ENCODE assay signal across 28 cellular contexts in the genomic region with DNA sequence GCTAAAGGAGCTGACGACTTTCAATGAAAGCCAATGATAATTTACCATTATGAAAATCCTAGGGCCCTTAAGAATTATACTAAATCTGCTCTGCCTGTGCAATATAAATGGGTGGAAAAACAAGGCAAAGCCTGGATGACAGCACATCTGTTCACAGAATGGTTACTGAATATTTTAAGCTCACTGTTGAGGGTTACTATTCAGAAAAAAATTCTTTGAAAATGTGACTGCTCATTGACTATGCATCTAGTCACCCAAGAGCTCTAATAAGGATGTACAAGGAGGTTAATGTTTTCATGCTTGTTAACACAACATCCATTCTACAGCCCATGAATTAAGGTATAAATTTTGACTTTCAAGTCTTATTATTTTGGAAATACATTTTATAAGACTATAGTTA. TPM values are rescaled to one million over a fixed set of nuclear protein-coding genes. Genes with fewer than 3 reads are reported as not detected.
A peak's percentile ranks its signal among the peaks of the same experiment; 100 is the strongest.
DNase-seq lines count a peak whose midpoint lies in the region; ATAC-seq, FAIRE-seq and TF ChIP-seq lines count a peak whose summit lies in the region.
"Had no signal": no experiment of that assay in that cellular context is flagged by ENCODE, and none has a peak within 500 bp of the region (broad histone marks: within the 10 kb centered on the region; RNA-seq: fewer than 3 reads in every experiment).

No MANE protein-coding gene starts in this region.

- H3K4me3 Mint-ChIP-seq in astrocyte (ENCODE audit: unreplicated experiment), result no peak overlapping the region
- H3K4me3 Mint-ChIP-seq: CD4-positive, alpha-beta memory T cell; T-helper 17 cell had no signal

- peaks cover 30 to 52% of the 10 kb centered on the region in 2 experiments for H3K4me1 ChIP-seq in HCT116 (ENCODE audit: control insufficient read depth in 1 of 2, insufficient read depth in 2 of 2, low read length in 2 of 2)
- H3K4me1 ChIP-seq in astrocyte (ENCODE audit: insufficient read depth, low read length), result peaks cover 19% of the 10 kb centered on the region

- no peak overlapping the region for H3K27ac Mint-ChIP-seq in astrocyte (ENCODE audit: unreplicated experiment)
- H3K27ac Mint-ChIP-seq: CD4-positive, alpha-beta memory T cell; T-helper 17 cell had no signal

- no peak for TF ChIP-seq POLR2A in HCT116 (IDR thresholded peaks at IDR 0.05; ENCODE audit: borderline replicate concordance, extremely low read depth, insufficient read depth, insufficient read length)

- no peak for ATAC-seq in HCT116
- no peak for ATAC-seq in GM21717 (IDR thresholded peaks at IDR 0.05; ENCODE audit: unreplicated experiment)
- no peak for ATAC-seq in HG02970 (IDR thresholded peaks at IDR 0.05; ENCODE audit: low FRiP score, unreplicated experiment)
- ATAC-seq in GM21723 (IDR thresholded peaks at IDR 0.05; ENCODE audit: unreplicated experiment), result no peak
- ATAC-seq: T-helper 17 cell had no signal

- H3K9me3 ChIP-seq in HCT116 (ENCODE audit: control insufficient read depth in 1 of 2, insufficient read depth in 1 of 2, low read depth in 1 of 2, low read length in 2 of 2) (no peaks in the 10 kb centered on the region), astrocyte (ENCODE audit: insufficient read depth, low read depth, low read length) (no peaks in the 10 kb centered on the region)

- no peak for TF ChIP-seq RAD21 in HCT116 (IDR thresholded peaks at IDR 0.05; ENCODE audit: low read depth)

- H3K36me3 ChIP-seq in HCT116 (ENCODE audit: control insufficient read depth in 1 of 2, insufficient read depth in 2 of 2, low read length in 2 of 2), result no peaks in the 10 kb centered on the region
- H3K36me3 ChIP-seq in astrocyte (ENCODE audit: insufficient read depth, low read length), result no peaks in the 10 kb centered on the region

- H3K9me3 Mint-ChIP-seq in astrocyte (ENCODE audit: unreplicated experiment), result peaks cover 2% of the 10 kb centered on the region

- intact Hi-C loops in HCT116 (cut with micrococcal nuclease), result no loop called here

- no TSS peak for BruUV-seq in HCT116 (replicated peaks; lab: Mats Ljungman, UMichigan)

- peak overlapping the region; percentile 71 for H2AFZ ChIP-seq in HCT116 (ENCODE audit: low read depth, low read length, poor library complexity, severe bottlenecking)
- H2AFZ ChIP-seq in astrocyte (ENCODE audit: low read depth, low read length), result no peak overlapping the region

- H3K4me3 ChIP-seq in HCT116 (replicated peaks in 1 of 2; ENCODE audit: low read depth in 1 of 2, low read length in 2 of 2) (no peak overlapping the region), astrocyte (ENCODE audit: insufficient read depth, low read depth, low read length) (no peak overlapping the region)

- H3K4me1 Mint-ChIP-seq in astrocyte (ENCODE audit: low read depth, unreplicated experiment), result peaks cover 26% of the 10 kb centered on the region
- H3K4me1 Mint-ChIP-seq: CD4-positive, alpha-beta memory T cell; T-helper 17 cell had no signal

- POLR2A ChIA-PET in HCT116 (lab: Charles Lee), result no interaction called here

- H3K27me3 ChIP-seq in HCT116 (ENCODE audit: insufficient read depth, low read length), result no peaks in the 10 kb centered on the region
- no peaks in the 10 kb centered on the region for H3K27me3 ChIP-seq in astrocyte (ENCODE audit: insufficient read depth, low read length)

- no peaks in the 10 kb centered on the region for H3K9me2 ChIP-seq in HCT116 (ENCODE audit: insufficient read depth)

- peak; percentile 29 for FAIRE-seq in astrocyte (lab: Jason Lieb, UNC)

- peak; percentile 26 for DNase-seq in AG08395 (ENCODE audit: low spot score)
- DNase-seq in EH (ENCODE audit: low read depth), result peak; percentile 72
- no peak for DNase-seq in HCT116 (ENCODE audit: low read depth, low spot score)
- DNase-seq in astrocyte (ENCODE audit: low read depth), result peak; percentile 20
- DNase-seq in activated effector memory CD4-positive, alpha-beta T cell treated with Interleukin-2 at 50 U/mL for 16 hours, result no peak
- DNase-seq: 8988T; ACHN; AML-193; C1 segment of cervical spinal cord; CD4-positive, alpha-beta memory T cell; COR-L47; DMS 273 treated with DMSO at 0.1 percent for 48 hours; DMS79 treated with DMSO at 0.1 percent for 48 hours; KG1; MM.1S; NCI-H1694; NCI-H2029 treated with DMSO at 0.1 percent for 48 hours; NCI-H446 treated with DMSO at 0.1 percent for 48 hours; NCI-H526; NCI-H82; NK-92 treated with Interleukin-12 subunit alpha and Interleukin-12 subunit beta, amount 100 ng/mL, for 24 hours; SHP77 treated with DMSO at 0.1 percent for 48 hours; SW 1271; T-helper 17 cell had no signal

- H3K4me2 ChIP-seq in HCT116 (ENCODE audit: low read length) (no peak overlapping the region), astrocyte (ENCODE audit: low read length) (no peak overlapping the region)

- RAD21 ChIA-PET in HCT116 (lab: Charles Lee; ENCODE audit: low non-redundant PET in 1 of 2, low total read pairs in 2 of 2, uncharacterized antibody in 2 of 2, unreplicated experiment in 2 of 2), result no interaction called here

- H3K36me3 Mint-ChIP-seq in astrocyte (ENCODE audit: low read depth, unreplicated experiment), result no peaks in the 10 kb centered on the region
- H3K36me3 Mint-ChIP-seq: CD4-positive, alpha-beta memory T cell had no signal

- no peak overlapping the region for H3K9ac ChIP-seq in HCT116 (ENCODE audit: low read length)
- no peak overlapping the region for H3K9ac ChIP-seq in astrocyte (ENCODE audit: low read length)

- H3K27ac ChIP-seq in HCT116 (ENCODE audit: low read depth, low read length) (no peak overlapping the region; the same call in 1 of the 2 replicates), astrocyte (ENCODE audit: low read depth, low read length) (no peak overlapping the region)
- H3K27ac ChIP-seq: RWPE1 had no signal

- CTCF ChIA-PET in HCT116 (lab: Charles Lee), result interaction anchor here (1.1 kb wide), 1 partner anchor 9 kb away, joined by 3 read pairs; the partner anchor contains the start of gene DKK1

- H3K27me3 Mint-ChIP-seq in astrocyte (ENCODE audit: low read depth, unreplicated experiment), result no peaks in the 10 kb centered on the region
- H3K27me3 Mint-ChIP-seq: CD4-positive, alpha-beta memory T cell; T-helper 17 cell had no signal

- TF ChIP-seq CTCF in HCT116 (IDR thresholded peaks at IDR 0.05 in 2 of 3, conservative IDR thresholded peaks at IDR 0.05 in 1 of 3; ENCODE audit: borderline replicate concordance in 1 of 3, insufficient read depth in 1 of 3, low read depth in 2 of 3, low read length in 2 of 3) (no peak), astrocyte (IDR thresholded peaks at IDR 0.05; ENCODE audit: insufficient read depth, low read depth, low read length) (no peak)

- H3K79me2 ChIP-seq in HCT116 (ENCODE audit: insufficient read depth, low read length) (no peaks in the 10 kb centered on the region), astrocyte (ENCODE audit: insufficient read depth, low read length) (no peaks in the 10 kb centered on the region)

- H4K20me1 ChIP-seq in HCT116 (ENCODE audit: insufficient read depth), result no peaks in the 10 kb centered on the region
- no peaks in the 10 kb centered on the region for H4K20me1 ChIP-seq in astrocyte (ENCODE audit: insufficient read depth, low read length)

TF ChIP-seq in HCT116, 20 proteins besides CTCF, POLR2A, EP300 and RAD21:
- TF ChIP-seq POLR2AphosphoS5 (IDR thresholded peaks at IDR 0.05; ENCODE audit: low read depth, low read length) (no peak), JUND (IDR thresholded peaks at IDR 0.05) (no peak), ELF1 (IDR thresholded peaks at IDR 0.05; ENCODE audit: borderline replicate concordance, low read depth) (no peak), MAX (IDR thresholded peaks at IDR 0.05) (no peak), SRF (IDR thresholded peaks at IDR 0.05; ENCODE audit: low read depth) (no peak), SP1 (IDR thresholded peaks at IDR 0.05; ENCODE audit: low read depth) (no peak), CBX3 (IDR thresholded peaks at IDR 0.05; ENCODE audit: low read depth) (no peak), TCF7L2 (IDR thresholded peaks at IDR 0.05; ENCODE audit: borderline replicate concordance, extremely low read depth, insufficient read depth, insufficient read length) (no peak), ATF3 (IDR thresholded peaks at IDR 0.05) (no peak), CEBPB (IDR thresholded peaks at IDR 0.05; ENCODE audit: low read depth) (no peak), SIN3A (IDR thresholded peaks at IDR 0.05; ENCODE audit: low read depth) (no peak)

RNA-seq across cellular contexts. Expression of gene DKK1, which starts 8.9 kb away (rescaled TPM):
- total RNA-seq in HCT116 (2021; ENCODE audit: unreplicated experiment), result 315 TPM
- 70.9 and 147 TPM in 2 replicates for polyA plus RNA-seq in HCT116 (2012)
- 7.4 and 13.7 TPM in 2 replicates for total RNA-seq in astrocyte
- total RNA-seq: CD4-positive, alpha-beta memory T cell; T-helper 17 cell had no signal
- polyA plus RNA-seq: CD4-positive, alpha-beta memory T cell had no signal

Comparison
In these comparisons a context has a peak if more than half of its experiments do, and no peak if none do; other contexts are left out.
1. DNase-seq: peak in AG08395 (single experiment), EH (single experiment) and astrocyte (single experiment); none in HCT116 (single experiment) and activated effector memory CD4-positive, alpha-beta T cell treated with Interleukin-2 at 50 U/mL for 16 hours (single experiment).
2. RNA of gene DKK1, which starts 8.9 kb away (total RNA-seq): 315 TPM in HCT116 (single experiment); 7.4 to 13.7 TPM in astrocyte; every median in the first group is over 10 times any median in the second.